In genomic region chr7:73005356-73005692, GRCh38 we compare ENCODE assay signal across 8 cellular contexts. TPM values are rescaled to one million over a fixed set of nuclear protein-coding genes. Genes with fewer than 3 reads are reported as not detected.
DNase-seq lines count a peak whose midpoint lies in the region; ATAC-seq and TF ChIP-seq lines count a peak whose summit lies in the region.
"Not testable (repeated sequence)": the region's sequence is repeated elsewhere in the genome, so short reads cannot be mapped to it uniquely, and the experiment has no call there.

No MANE protein-coding gene starts in this region.

- not testable (repeated sequence) for TF ChIP-seq CTCF in esophagus squamous epithelium (IDR thresholded peaks at IDR 0.05)

- not testable (repeated sequence) for H3K79me2 ChIP-seq in ACC112 (ENCODE audit: control insufficient read depth, insufficient read depth, low read length, unreplicated experiment)

- not testable (repeated sequence) for TF ChIP-seq POLR2A in esophagus squamous epithelium (IDR thresholded peaks at IDR 0.05)

- no CpG with 5 or more reads among the region's 30 CpGs for WGBS in esophagus squamous epithelium, 2 donors

- H3K9me3 ChIP-seq in SK-N-MC (ENCODE audit: low read depth, low read length); esophagus squamous epithelium: not testable (repeated sequence)

- peak overlapping the region; percentile 79 for H3K4me3 ChIP-seq in ACC112 (ENCODE audit: low read depth, low read length)
- H3K4me3 ChIP-seq in SK-N-MC = peak overlapping the region; percentile 70
- peak overlapping the region; percentile 61 to 83 (median 67) for H3K4me3 ChIP-seq in esophagus squamous epithelium

- H3K27ac ChIP-seq in ACC112 (ENCODE audit: low read depth, low read length) (peak overlapping the region; percentile 55; the same call in 1 of the 2 replicates), esophagus squamous epithelium (peak overlapping the region; percentile 91 to 97 (median 92))
- not testable (repeated sequence) for H3K27ac ChIP-seq in SK-N-MC

- ATAC-seq in GM19438 (IDR thresholded peaks at IDR 0.05; ENCODE audit: low read depth, unreplicated experiment) (peak; percentile 75), HG03060 (IDR thresholded peaks at IDR 0.05; ENCODE audit: low read depth, unreplicated experiment) (peak; percentile 70)

- not testable (repeated sequence) for H3K9ac ChIP-seq in SK-N-MC (ENCODE audit: insufficient read length)

- not testable (repeated sequence) for H3K27me3 ChIP-seq in ACC112 (ENCODE audit: insufficient read depth, low read length); esophagus squamous epithelium

- not testable (repeated sequence) for H3K4me1 ChIP-seq in ACC112 (ENCODE audit: control insufficient read depth, insufficient read depth, low read length, unreplicated experiment)
- H3K4me1 ChIP-seq in esophagus squamous epithelium = peaks cover 0 to 12% (median 3%) of the 10 kb centered on the region in 3 donors

- not testable (repeated sequence) for H3K36me3 ChIP-seq in ACC112 (ENCODE audit: insufficient read depth, low read length); SK-N-MC (ENCODE audit: insufficient read depth, low read length); esophagus squamous epithelium

- intact Hi-C loops in esophagus squamous epithelium (cut with DNase I) = not testable (repeated sequence)

- not testable (repeated sequence) for H2AFZ ChIP-seq in ACC112 (ENCODE audit: low read length, unreplicated experiment)

- DNase-seq in SK-N-MC (ENCODE audit: low read depth, low spot score); esophagus squamous epithelium (lab: John Stamatoyannopoulos, UW): not testable (repeated sequence)
- peak; percentile 66 for DNase-seq in activated T-helper 9 cell treated with anti-CD3 and anti-CD28 coated beads, Interleukin-2, amount 50 U/mL, for 16 hours (ENCODE audit: low read depth)
- DNase-seq in mucosa of gallbladder (ENCODE audit: low spot score) = peak; percentile 41
- DNase-seq in stimulated activated CD4-positive, alpha-beta T cell treated with anti-CD3 and anti-CD28 coated beads, Interleukin-2, amount 100 ng/mL, for 4 hours (ENCODE audit: low read depth) = peak; percentile 57

RNA-seq across cellular contexts. Expression of gene SPDYE8, which starts 24.2 kb away (rescaled TPM):
- total RNA-seq in esophagus squamous epithelium (not detected), mucosa of gallbladder (not detected)

RNA-seq across cellular contexts. Expression of gene TRIM74, which starts 36.1 kb away (rescaled TPM):
- under 1 TPM in 1 of 4 donors, not detected in 3; 0.38 TPM for total RNA-seq in esophagus squamous epithelium
- total RNA-seq in mucosa of gallbladder = 2.7 TPM

RNA-seq across cellular contexts. Expression of gene SPDYE11, which starts 52.4 kb away (rescaled TPM):
- total RNA-seq in esophagus squamous epithelium (not detected), mucosa of gallbladder (not detected)
